ENCODE assay signal across 1 cellular context in genomic region chr4:26583865-26584652, GRCh38.
TF ChIP-seq lines count a peak whose summit lies in the region.

Gene TBC1D19, plus strand, starts transcription at chr4:26584084. Its CDS starts 110 bp downstream, at chr4:26584194.

TF ChIP-seq in HepG2, 621 proteins besides CTCF, POLR2A, EP300 and RAD21 (continued from another document and continues in another):
- peak; percentile 87 for TF ChIP-seq ARID5B (CRISPR knock-in tag; IDR thresholded peaks at IDR 0.05)
- no peak for TF ChIP-seq NBN (conservative IDR thresholded peaks at IDR 0.05)
- TF ChIP-seq ATF1 (CRISPR knock-in tag; IDR thresholded peaks at IDR 0.05): no peak
- TF ChIP-seq CSRNP1 (CRISPR knock-in tag; IDR thresholded peaks at IDR 0.05): peak; percentile 62; the same call in 1 of the 2 replicates
- peak; percentile 73; the same call in 1 of the 2 replicates for TF ChIP-seq NFKB2 (CRISPR knock-in tag; IDR thresholded peaks at IDR 0.05; ENCODE audit: borderline replicate concordance)
- TF ChIP-seq ZNF331 (CRISPR knock-in tag; IDR thresholded peaks at IDR 0.05): peak; percentile 86
- TF ChIP-seq CAMTA2 (CRISPR knock-in tag; IDR thresholded peaks at IDR 0.05; ENCODE audit: borderline replicate concordance): no peak; the same call in 1 of the 2 replicates
- TF ChIP-seq RFXANK (CRISPR knock-in tag; IDR thresholded peaks at IDR 0.05): 0 out of 2 replicates have a peak, but pooled peaks have one; percentile 88
- no peak for TF ChIP-seq ZBTB46 (CRISPR knock-in tag; IDR thresholded peaks at IDR 0.05; ENCODE audit: borderline replicate concordance)
- TF ChIP-seq ZNF672 (CRISPR knock-in tag; IDR thresholded peaks at IDR 0.05): no peak
- no peak for TF ChIP-seq ZNF546 (CRISPR knock-in tag; conservative IDR thresholded peaks at IDR 0.05)
- TF ChIP-seq JUNB (CRISPR knock-in tag; IDR thresholded peaks at IDR 0.05; ENCODE audit: borderline replicate concordance): no peak
- peak; percentile 41; the same call in 1 of the 2 replicates for TF ChIP-seq ZNF773 (CRISPR knock-in tag; IDR thresholded peaks at IDR 0.05; ENCODE audit: borderline replicate concordance)
- peak; percentile 67; the same call in 1 of the 2 replicates for TF ChIP-seq ZNF580 (CRISPR knock-in tag; IDR thresholded peaks at IDR 0.05; ENCODE audit: borderline replicate concordance, low read depth)
- TF ChIP-seq TMF1 (CRISPR knock-in tag; IDR thresholded peaks at IDR 0.05; ENCODE audit: low read depth): no peak
- no peak for TF ChIP-seq ZNF646 (CRISPR knock-in tag; IDR thresholded peaks at IDR 0.05)
- TF ChIP-seq ATF4 (CRISPR knock-in tag; IDR thresholded peaks at IDR 0.05): peak in 1 of 2 experiments; percentile 59; a peak in 1 of 4 replicates
- TF ChIP-seq ZBTB37 (CRISPR knock-in tag; IDR thresholded peaks at IDR 0.05): no peak
- TF ChIP-seq MYNN (CRISPR knock-in tag; IDR thresholded peaks at IDR 0.05; ENCODE audit: low read depth): no peak
- no peak for TF ChIP-seq E2F1 (CRISPR knock-in tag; IDR thresholded peaks at IDR 0.05)
- TF ChIP-seq ZNF513 (CRISPR knock-in tag; conservative IDR thresholded peaks at IDR 0.05): 0 out of 2 replicates have a peak, but pooled peaks have one; percentile 31
- TF ChIP-seq KAT2B (IDR thresholded peaks at IDR 0.05; ENCODE audit: borderline replicate concordance, low read depth, low read length): no peak
- no peak for TF ChIP-seq ZNF20 (CRISPR knock-in tag; IDR thresholded peaks at IDR 0.05)
- no peak; the same call in 1 of the 2 replicates for TF ChIP-seq SP2 (CRISPR knock-in tag; IDR thresholded peaks at IDR 0.05)
- TF ChIP-seq MXI1 (IDR thresholded peaks at IDR 0.05; ENCODE audit: borderline replicate concordance, low read depth, low read length): peak; percentile 73; the same call in 2 of the 3 replicates
- TF ChIP-seq ONECUT2 (CRISPR knock-in tag; IDR thresholded peaks at IDR 0.05): no peak
- TF ChIP-seq NR3C1 (CRISPR knock-in tag; IDR thresholded peaks at IDR 0.05): no peak
- TF ChIP-seq ZNF607 (CRISPR knock-in tag; IDR thresholded peaks at IDR 0.05; ENCODE audit: borderline replicate concordance): no peak
- TF ChIP-seq MYC (CRISPR knock-in tag; IDR thresholded peaks at IDR 0.05; ENCODE audit: borderline replicate concordance): peak; percentile 56; the same call in 1 of the 2 replicates
- TF ChIP-seq ZNF660 (CRISPR knock-in tag; IDR thresholded peaks at IDR 0.05; ENCODE audit: borderline replicate concordance, low read depth): no peak
- TF ChIP-seq CEBPG (CRISPR knock-in tag; IDR thresholded peaks at IDR 0.05): peak; percentile 33; the same call in 1 of the 2 replicates
- TF ChIP-seq ZNF740 (CRISPR knock-in tag; IDR thresholded peaks at IDR 0.05): no peak; the same call in 1 of the 2 replicates
- TF ChIP-seq FOXC1 (CRISPR knock-in tag; IDR thresholded peaks at IDR 0.05; ENCODE audit: borderline replicate concordance): peak; percentile 77; the same call in 1 of the 2 replicates
- peak; percentile 59; the same call in 1 of the 2 replicates for TF ChIP-seq TFDP2 (CRISPR knock-in tag; IDR thresholded peaks at IDR 0.05)
- TF ChIP-seq ZNF839 (CRISPR knock-in tag; IDR thresholded peaks at IDR 0.05; ENCODE audit: borderline replicate concordance): no peak; the same call in 1 of the 2 replicates
- peak; percentile 77; the same call in 1 of the 2 replicates for TF ChIP-seq ZNF292 (CRISPR knock-in tag; IDR thresholded peaks at IDR 0.05; ENCODE audit: borderline replicate concordance, low read depth)
